In the genomic region with DNA sequence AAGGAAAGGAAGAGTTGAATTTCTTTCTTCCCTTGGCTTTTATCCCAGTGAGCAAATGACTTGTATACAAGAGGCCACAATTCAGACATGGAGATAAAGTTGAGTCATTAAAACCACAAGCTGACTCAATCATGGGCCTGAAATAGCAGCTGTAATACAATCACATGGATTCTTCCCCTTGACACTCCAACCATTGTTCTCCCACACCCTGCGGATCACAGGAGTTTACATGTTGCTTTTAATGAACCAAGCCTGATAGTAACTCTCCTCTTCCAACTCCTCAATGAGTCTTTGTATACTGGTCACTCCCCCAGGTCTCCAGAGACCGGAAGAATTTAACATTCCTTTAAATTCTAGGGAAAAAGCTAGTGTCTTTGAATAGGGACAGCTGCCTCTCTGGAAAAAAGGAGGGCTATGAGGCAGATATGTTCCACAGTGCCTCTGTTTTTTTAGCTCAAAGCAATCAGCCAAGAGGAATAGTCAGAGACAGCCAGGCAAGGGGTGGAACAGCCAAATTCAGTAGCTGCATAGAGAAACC, we compare ENCODE assay signal across 8 cellular contexts. TPM values are rescaled to one million over a fixed set of nuclear protein-coding genes. Genes with fewer than 3 reads are reported as not detected.
DNase-seq lines count a peak whose midpoint lies in the region; ATAC-seq, FAIRE-seq and TF ChIP-seq lines count a peak whose summit lies in the region.

No MANE protein-coding gene starts in this region.

- CTCF ChIA-PET in activated naive CD4-positive, alpha-beta T cell treated with anti-CD3 and anti-CD28 coated beads for 36 hours (lab: Charles Lee) = interaction anchor here (0.7 to 7.5 kb wide), 11 partner anchors 8 to 440 kb away, joined by 3 to 96 read pairs (median 4); a partner anchor contains a TSS

- no peak for DNase-seq in activated naive CD4-positive, alpha-beta T cell treated with anti-CD3 and anti-CD28 coated beads, Interleukin-2, amount 50 U/mL, for 72 hours (ENCODE audit: low spot score in 2 of 2)
- no peak for DNase-seq in activated naive CD4-positive, alpha-beta T cell treated with anti-CD3 and anti-CD28 coated beads for 36 hours
- DNase-seq in T1000 (lab: John Stamatoyannopoulos, UW) (peak; percentile 59), foreskin fibroblast (peak; percentile 97), pancreas (no peak), NCI-H1105 (lab: John Stamatoyannopoulos, UW) (no peak)
- no peak for DNase-seq in central memory CD4-positive, alpha-beta T cell

- H3K36me3 Mint-ChIP-seq in activated naive CD4-positive, alpha-beta T cell treated with anti-CD3 and anti-CD28 coated beads, Interleukin-2, amount 50 U/mL, for 72 hours = peaks cover 28 to 36% of the 10 kb centered on the region in 2 donors
- peaks cover 54% of the 10 kb centered on the region for H3K36me3 Mint-ChIP-seq in activated naive CD4-positive, alpha-beta T cell treated with anti-CD3 and anti-CD28 coated beads for 36 hours (ENCODE audit: low read depth)

- peak overlapping the region in 2 of 4 donors; percentile 51 to 58 for H3K27ac ChIP-seq in pancreas

- no peaks in the 10 kb centered on the region for H3K27me3 Mint-ChIP-seq in activated naive CD4-positive, alpha-beta T cell treated with anti-CD3 and anti-CD28 coated beads for 36 hours (ENCODE audit: low read depth)

- peak overlapping the region; percentile 13 to 79 for H3K27ac Mint-ChIP-seq in activated naive CD4-positive, alpha-beta T cell treated with anti-CD3 and anti-CD28 coated beads, Interleukin-2, amount 50 U/mL, for 72 hours
- no peak overlapping the region for H3K27ac Mint-ChIP-seq in activated naive CD4-positive, alpha-beta T cell treated with anti-CD3 and anti-CD28 coated beads for 36 hours

- 65 to 74% methylated on average over 2 of the region's 2 CpGs for WGBS in pancreas, 2 donors

- H3K4me3 ChIP-seq in foreskin fibroblast (ENCODE audit: low read depth in 1 of 2, low read length in 2 of 2) (no peak overlapping the region), pancreas (no peak overlapping the region)

- H3K9me3 ChIP-seq in pancreas = no peaks in the 10 kb centered on the region

- no peaks in the 10 kb centered on the region for H3K9me3 Mint-ChIP-seq in activated naive CD4-positive, alpha-beta T cell treated with anti-CD3 and anti-CD28 coated beads, Interleukin-2, amount 50 U/mL, for 72 hours
- no peaks in the 10 kb centered on the region for H3K9me3 Mint-ChIP-seq in activated naive CD4-positive, alpha-beta T cell treated with anti-CD3 and anti-CD28 coated beads for 36 hours

- TF ChIP-seq CTCF in foreskin fibroblast (IDR thresholded peaks at IDR 0.05; ENCODE audit: low read depth, low read length) = no peak
- TF ChIP-seq CTCF in pancreas (IDR thresholded peaks at IDR 0.05) = no peak

- H3K4me1 Mint-ChIP-seq in activated naive CD4-positive, alpha-beta T cell treated with anti-CD3 and anti-CD28 coated beads for 36 hours (ENCODE audit: low read depth) = peaks cover 32% of the 10 kb centered on the region

- peaks cover 5 to 26% (median 11%) of the 10 kb centered on the region in 3 donors for H3K4me1 ChIP-seq in pancreas

- intact Hi-C loops in activated naive CD4-positive, alpha-beta T cell treated with anti-CD3 and anti-CD28 coated beads for 36 hours (cut with micrococcal nuclease) = loop anchor here (1.0 to 10.0 kb wide), 3 partner anchors 8 to 437 kb away; a partner anchor contains a TSS
- intact Hi-C loops in pancreas (cut with DNase I) = loop anchor here in 1 of 3 donors (10.0 kb wide), 1 partner anchor 107 kb away; a partner anchor contains a TSS

- peaks cover 0 to 9% (median 5%) of the 10 kb centered on the region in 3 donors for H3K36me3 ChIP-seq in pancreas

- no peak for FAIRE-seq in pancreas (lab: Jason Lieb, UNC)

- no peaks in the 10 kb centered on the region for H3K27me3 ChIP-seq in pancreas

- peak; percentile 82 to 85 for ATAC-seq in activated naive CD4-positive, alpha-beta T cell treated with anti-CD3 and anti-CD28 coated beads, Interleukin-2, amount 50 U/mL, for 72 hours
- ATAC-seq in pancreas = peak in 3 of 4 donors; percentile 50 to 75 (median 54)
- no peak for ATAC-seq in HG03469 (IDR thresholded peaks at IDR 0.05; ENCODE audit: unreplicated experiment)

- no peak overlapping the region for H3K4me3 Mint-ChIP-seq in activated naive CD4-positive, alpha-beta T cell treated with anti-CD3 and anti-CD28 coated beads for 36 hours

RNA-seq across cellular contexts. Expression of a gene that starts 32.4 kb away (rescaled TPM):
- not detected for total RNA-seq in activated naive CD4-positive, alpha-beta T cell treated with anti-CD3 and anti-CD28 coated beads, Interleukin-2, amount 50 U/mL, for 72 hours
- not detected for total RNA-seq in activated naive CD4-positive, alpha-beta T cell treated with anti-CD3 and anti-CD28 coated beads for 36 hours
- total RNA-seq in pancreas = under 1 TPM; 0.17 to 0.98 (median 0.76) TPM
- polyA plus RNA-seq in pancreas = under 1 TPM; 0.09 to 0.61 TPM

RNA-seq across cellular contexts. Expression of a gene that starts 36.5 kb away (rescaled TPM):
- not detected for total RNA-seq in activated naive CD4-positive, alpha-beta T cell treated with anti-CD3 and anti-CD28 coated beads, Interleukin-2, amount 50 U/mL, for 72 hours
- total RNA-seq in activated naive CD4-positive, alpha-beta T cell treated with anti-CD3 and anti-CD28 coated beads for 36 hours = not detected
- total RNA-seq in pancreas = 1 to 10 TPM in 3 of 6 donors, under 1 TPM in 3; 0.41 to 1.4 (median 0.91) TPM
- polyA plus RNA-seq in pancreas = under 1 TPM; 0.35 to 0.65 TPM

RNA-seq across cellular contexts. Expression of a gene that starts 45.5 kb away (rescaled TPM):
- total RNA-seq in activated naive CD4-positive, alpha-beta T cell treated with anti-CD3 and anti-CD28 coated beads, Interleukin-2, amount 50 U/mL, for 72 hours = under 1 TPM in 1 of 2 donors, not detected in 1; 0.19 TPM
- total RNA-seq in activated naive CD4-positive, alpha-beta T cell treated with anti-CD3 and anti-CD28 coated beads for 36 hours = under 1 TPM; 0.12 to 0.17 TPM
- 10 to 100 TPM in 5 of 6 donors, 1 to 10 TPM in 1; 9.1 to 25.3 (median 16.7) TPM for total RNA-seq in pancreas
- 10 to 100 TPM; 20.0 to 23.1 TPM for polyA plus RNA-seq in pancreas

Comparison
In these comparisons a context has a peak if more than half of its experiments do, and no peak if none do; other contexts are left out.
1. DNase-seq: peak in T1000 (single experiment) and foreskin fibroblast (2 of 2); none in activated naive CD4-positive, alpha-beta T cell treated with anti-CD3 and anti-CD28 coated beads, Interleukin-2, amount 50 U/mL, for 72 hours (0 of 2), activated naive CD4-positive, alpha-beta T cell treated with anti-CD3 and anti-CD28 coated beads for 36 hours (single experiment), pancreas (0 of 6), NCI-H1105 (single experiment) and central memory CD4-positive, alpha-beta T cell (single experiment).
2. RNA of a gene that starts 45.5 kb away (total RNA-seq): 9.1 to 25.3 TPM in pancreas; 0.19 TPM in activated naive CD4-positive, alpha-beta T cell treated with anti-CD3 and anti-CD28 coated beads, Interleukin-2, amount 50 U/mL, for 72 hours and 0.12 to 0.17 TPM in activated naive CD4-positive, alpha-beta T cell treated with anti-CD3 and anti-CD28 coated beads for 36 hours; every median in the first group is over 4 times any median in the second.